Comparison of ENCODE assay signal across 1 cellular context in genomic region chr9:88952976-88953375, GRCh38.
TF ChIP-seq lines count a peak whose summit lies in the region.

No MANE protein-coding gene starts in this region.

TF ChIP-seq in SK-N-SH, 30 proteins besides CTCF, POLR2A, EP300 and RAD21 (continued from another document):
- TF ChIP-seq IRF3 (IDR thresholded peaks at IDR 0.05; ENCODE audit: low read depth, low read length) (no peak), RCOR1 (IDR thresholded peaks at IDR 0.05; ENCODE audit: low read length) (no peak), REST (IDR thresholded peaks at IDR 0.05; ENCODE audit: low read depth, low read length) (no peak), FOSL2 (IDR thresholded peaks at IDR 0.05; ENCODE audit: borderline replicate concordance, low read depth) (no peak)
TF ChIP-seq in SK-N-SH: peak in this region for 0.
